In genomic region chr19:36850646-36851442, GRCh38 we compare ENCODE assay signal across 8 cellular contexts.
A peak's percentile ranks its signal among the peaks of the same experiment; 100 is the strongest.
DNase-seq lines count a peak whose midpoint lies in the region; ATAC-seq lines count a peak whose summit lies in the region.

Gene ZNF345, plus strand, starts transcription at chr19:36850876. Its CDS starts 25,955 bp downstream, at chr19:36876831.

- in situ Hi-C loops in ACHN (cut with HindIII; ENCODE audit: low pct_ligation_motif_present, low pct_unique_long_range_greater_than_20kb, low sequenced_read_pairs) = no loop called here

- peak; percentile 77 for DNase-seq in ACHN
- peak; percentile 85 for DNase-seq in NCI-H226
- peak; percentile 61 to 90 for DNase-seq in cerebellar nuclear complex (lab: John Stamatoyannopoulos, UW)
- peak; percentile 98 for DNase-seq in islet precursor cell
- peak; percentile 65 to 73 for DNase-seq in stimulated activated CD4-positive, alpha-beta T cell treated with anti-CD3 and anti-CD28 coated beads, Interleukin-12 subunit alpha, Interleukin-12 subunit beta, amount 100 ng/mL, for 24 hours (ENCODE audit: low read depth in 2 of 2)

- ATAC-seq in GM18907 (IDR thresholded peaks at IDR 0.05; ENCODE audit: unreplicated experiment) (peak; percentile 84), HG03139 (IDR thresholded peaks at IDR 0.05; ENCODE audit: unreplicated experiment) (peak; percentile 70)
- ATAC-seq in activated CD4-positive, CD25-positive, alpha-beta regulatory T cell treated with anti-CD3 and anti-CD28 coated beads, Interleukin-2, amount 50 U/mL, for 24 hours = peak; percentile 78 to 79

Comparison
In these comparisons a context has a peak if more than half of its experiments do, and no peak if none do; other contexts are left out.
1. Peak in every context shown above with its lines: DNase-seq and ATAC-seq.